Comparison of ENCODE assay signal across 2 cellular contexts in genomic region chr14:105421723-105422615, GRCh38.
TF ChIP-seq lines count a peak whose summit lies in the region.

No MANE protein-coding gene starts in this region.

TF ChIP-seq in HCT116, 20 proteins besides CTCF, POLR2A, EP300 and RAD21:
- TF ChIP-seq CEBPB (IDR thresholded peaks at IDR 0.05; ENCODE audit: low read depth) (no peak), SRF (IDR thresholded peaks at IDR 0.05; ENCODE audit: low read depth) (no peak), ZBTB33 (IDR thresholded peaks at IDR 0.05; ENCODE audit: extremely low read depth, insufficient replicate concordance, low read length) (no peak), EZH2 (IDR thresholded peaks at IDR 0.05) (no peak), ATF3 (IDR thresholded peaks at IDR 0.05) (no peak), CBX3 (IDR thresholded peaks at IDR 0.05; ENCODE audit: low read depth) (no peak), EZH2phosphoT487 (IDR thresholded peaks at IDR 0.05; ENCODE audit: borderline replicate concordance) (no peak), ELF1 (IDR thresholded peaks at IDR 0.05; ENCODE audit: borderline replicate concordance, low read depth) (no peak)

TF ChIP-seq in K562, 482 proteins besides CTCF, POLR2A, EP300 and RAD21:
- 0 out of 2 replicates have a peak, but pooled peaks have one; percentile 36 for TF ChIP-seq POLR2G (IDR thresholded peaks at IDR 0.05; ENCODE audit: low read depth, low read length)
- no peak for TF ChIP-seq TRIM25 (IDR thresholded peaks at IDR 0.05; ENCODE audit: borderline replicate concordance)
